In genomic region chr1:84675106-84675505, GRCh38 we compare ENCODE assay signal across 15 cellular contexts. TPM values are rescaled to one million over a fixed set of nuclear protein-coding genes. Genes with fewer than 3 reads are reported as not detected.
DNase-seq lines count a peak whose midpoint lies in the region; FAIRE-seq and TF ChIP-seq lines count a peak whose summit lies in the region.
"Had no signal": no experiment of that assay in that cellular context is flagged by ENCODE, and none has a peak within 500 bp of the region (broad histone marks: within the 10 kb centered on the region; RNA-seq: fewer than 3 reads in every experiment).

No MANE protein-coding gene starts in this region.

- 41 to 42% methylated on average over 1 of the region's 1 CpG for WGBS in lower leg skin, 2 donors

- H3K9ac ChIP-seq in HUES6 (ENCODE audit: low read length) (no peak overlapping the region), iPS-18a (ENCODE audit: low read length) (no peak overlapping the region)
- H3K9ac ChIP-seq: BLaER1 had no signal

- FAIRE-seq in bronchial epithelial cell (lab: Jason Lieb, UNC), result no peak

- H3K36me3 ChIP-seq in HUES6 (ENCODE audit: control insufficient read depth, insufficient read depth, low read length) (no peaks in the 10 kb centered on the region), bronchial epithelial cell (ENCODE audit: control insufficient read depth, insufficient read depth, low read length) (no peaks in the 10 kb centered on the region), iPS-18a (ENCODE audit: control insufficient read depth, low read depth, low read length) (no peaks in the 10 kb centered on the region)

- DNase-seq in bronchial epithelial cell (ENCODE audit: low read depth) (peak; percentile 41), head of caudate nucleus (no peak), SKM-1 (lab: John Stamatoyannopoulos, UW; ENCODE audit: unreplicated experiment) (no peak), lower leg skin (ENCODE audit: low spot score in 2 of 2) (no peak), SW 1271 (lab: John Stamatoyannopoulos, UW) (no peak)
- DNase-seq: DMS 273 treated with DMSO at 0.1 percent for 48 hours, KG1, MM.1S, NCI-H1105 treated with DMSO at 0.1 percent for 48 hours, NCI-H1930, NCI-H510A treated with DMSO at 0.1 percent for 48 hours, RPMI8226 had no signal

- H3K4me3 ChIP-seq in HUES6 (ENCODE audit: low read depth, low read length) (no peak overlapping the region; the same call in 1 of the 2 replicates), bronchial epithelial cell (ENCODE audit: low read depth, low read length) (no peak overlapping the region), iPS-18a (ENCODE audit: low read length) (peak overlapping the region; percentile 4), lower leg skin (ENCODE audit: low read depth, poor library complexity, severe bottlenecking) (no peak overlapping the region)
- H3K4me3 ChIP-seq: BLaER1 had no signal

- H3K27me3 ChIP-seq in HUES6 (ENCODE audit: control insufficient read depth, insufficient read depth, low read length) (no peaks in the 10 kb centered on the region), bronchial epithelial cell (ENCODE audit: control insufficient read depth, insufficient read depth, low read length) (no peaks in the 10 kb centered on the region), iPS-18a (ENCODE audit: control insufficient read depth, insufficient read depth, low read length) (no peaks in the 10 kb centered on the region)
- H3K27me3 ChIP-seq: BLaER1 had no signal

- H3K4me1 ChIP-seq in HUES6 (ENCODE audit: control insufficient read depth, insufficient read depth, low read length) (peaks cover 37% of the 10 kb centered on the region), iPS-18a (ENCODE audit: control insufficient read depth, low read depth, low read length) (peaks cover 28% of the 10 kb centered on the region)
- H3K4me1 ChIP-seq: BLaER1 had no signal

- H3K27ac ChIP-seq in HUES6 (ENCODE audit: low read depth, low read length) (peak overlapping the region; percentile 42; the same call in 1 of the 2 replicates), iPS-18a (ENCODE audit: low read length) (no peak overlapping the region)
- H3K27ac ChIP-seq: BLaER1 had no signal

- intact Hi-C loops in head of caudate nucleus (cut with DNase I), result no loop called here
- intact Hi-C loops in lower leg skin (cut with DNase I; ENCODE audit: low total_unique reads), result no loop called here

- H3K9me3 ChIP-seq in HUES6 (ENCODE audit: control insufficient read depth, insufficient read depth, low read depth, low read length), result no peaks in the 10 kb centered on the region; the same call in none of the 2 replicates
- H3K9me3 ChIP-seq in iPS-18a (ENCODE audit: control insufficient read depth, low read depth, low read length), result no peaks in the 10 kb centered on the region
- H3K9me3 ChIP-seq: BLaER1 had no signal

- no peak for TF ChIP-seq CTCF in bronchial epithelial cell (IDR thresholded peaks at IDR 0.05; ENCODE audit: insufficient read depth, low read length, severe bottlenecking)
- TF ChIP-seq CTCF in lower leg skin (IDR thresholded peaks at IDR 0.05), result no peak

- no peak for TF ChIP-seq POLR2A in lower leg skin (IDR thresholded peaks at IDR 0.05)

RNA-seq across cellular contexts. Expression of gene SSX2IP, which starts 15.2 kb away (rescaled TPM):
- 11.6 and 11.8 TPM in 2 replicates for total RNA-seq in bronchial epithelial cell
- 1 to 10 TPM; 6.7 to 9.3 (median 8.8) TPM for total RNA-seq in lower leg skin
